1 cellular context compared by ENCODE assay signal in the genomic region with DNA sequence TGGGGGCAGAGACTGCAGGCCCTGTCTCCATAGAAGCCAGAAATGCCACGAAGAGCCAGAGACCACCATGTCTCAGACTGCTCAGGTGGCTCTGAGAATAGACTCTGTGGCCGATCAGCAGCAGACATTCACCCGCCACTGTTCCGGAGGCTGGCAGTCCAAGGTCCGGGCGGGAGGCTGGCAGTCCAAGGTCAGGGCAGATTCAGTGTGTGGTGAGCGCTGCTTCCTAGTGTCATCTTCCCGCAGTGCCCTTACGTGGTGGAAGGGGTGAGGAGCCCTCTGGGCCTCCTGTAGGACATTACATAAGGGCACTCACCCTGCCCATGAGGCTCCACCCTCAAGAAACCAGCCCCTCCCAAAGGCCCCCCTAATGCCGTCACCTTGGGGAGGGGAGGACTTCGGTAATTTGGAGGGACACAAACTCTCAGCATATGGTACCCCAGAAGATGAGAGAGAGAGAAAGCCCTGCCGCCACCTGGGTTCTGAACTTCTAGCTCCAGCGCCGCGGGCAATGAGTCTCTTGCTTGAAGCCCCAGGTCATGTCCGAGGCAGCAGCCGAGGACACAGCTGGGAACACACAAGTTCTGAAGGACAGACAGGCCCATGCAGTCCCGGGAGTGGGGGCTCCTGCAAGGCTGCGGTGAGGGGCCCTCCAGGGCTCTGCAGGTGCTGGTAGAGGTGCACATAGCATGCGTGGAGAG.
A peak's percentile ranks its signal among the peaks of the same experiment; 100 is the strongest.
TF ChIP-seq lines count a peak whose summit lies in the region.

No MANE protein-coding gene starts in this region.

TF ChIP-seq in HepG2, 621 proteins besides CTCF, POLR2A, EP300 and RAD21 (continued from another document and continues in another):
- TF ChIP-seq, protein P1, sequence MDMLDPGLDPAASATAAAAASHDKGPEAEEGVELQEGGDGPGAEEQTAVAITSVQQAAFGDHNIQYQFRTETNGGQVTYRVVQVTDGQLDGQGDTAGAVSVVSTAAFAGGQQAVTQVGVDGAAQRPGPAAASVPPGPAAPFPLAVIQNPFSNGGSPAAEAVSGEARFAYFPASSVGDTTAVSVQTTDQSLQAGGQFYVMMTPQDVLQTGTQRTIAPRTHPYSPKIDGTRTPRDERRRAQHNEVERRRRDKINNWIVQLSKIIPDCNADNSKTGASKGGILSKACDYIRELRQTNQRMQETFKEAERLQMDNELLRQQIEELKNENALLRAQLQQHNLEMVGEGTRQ (IDR thresholded peaks at IDR 0.05; ENCODE audit: low read depth, low read length) = no peak
- TF ChIP-seq, protein P1 (CRISPR knock-in tag; IDR thresholded peaks at IDR 0.05; ENCODE audit: borderline replicate concordance) = no peak; the same call in 1 of the 2 replicates
- no peak for TF ChIP-seq ZNF775 (CRISPR knock-in tag; IDR thresholded peaks at IDR 0.05; ENCODE audit: borderline replicate concordance)
- TF ChIP-seq ZNF569 (CRISPR knock-in tag; IDR thresholded peaks at IDR 0.05; ENCODE audit: borderline replicate concordance) = no peak
- TF ChIP-seq ZNF841 (CRISPR knock-in tag; IDR thresholded peaks at IDR 0.05; ENCODE audit: borderline replicate concordance) = no peak
- no peak for TF ChIP-seq JDP2 (CRISPR knock-in tag; IDR thresholded peaks at IDR 0.05; ENCODE audit: borderline replicate concordance)
- no peak for TF ChIP-seq NRL (CRISPR knock-in tag; IDR thresholded peaks at IDR 0.05; ENCODE audit: borderline replicate concordance)
- no peak for TF ChIP-seq HNRNPH1 (optimal IDR thresholded peaks at IDR 0.05; ENCODE audit: low read depth, low read length)
- TF ChIP-seq ZFY (CRISPR knock-in tag; IDR thresholded peaks at IDR 0.05) = peak; percentile 46; the same call in 1 of the 2 replicates
- no peak for TF ChIP-seq ZNF33A (CRISPR knock-in tag; IDR thresholded peaks at IDR 0.05; ENCODE audit: borderline replicate concordance)
- TF ChIP-seq ZNF788 (CRISPR knock-in tag; IDR thresholded peaks at IDR 0.05; ENCODE audit: borderline replicate concordance) = peak; percentile 89; the same call in 1 of the 2 replicates
- peak; percentile 71; the same call in 1 of the 2 replicates for TF ChIP-seq ZNF644 (CRISPR knock-in tag; IDR thresholded peaks at IDR 0.05; ENCODE audit: low read depth)
- TF ChIP-seq PHF8 (CRISPR knock-in tag; IDR thresholded peaks at IDR 0.05) = peak; percentile 38; the same call in 1 of the 2 replicates
- TF ChIP-seq ZNF530 (CRISPR knock-in tag; IDR thresholded peaks at IDR 0.05; ENCODE audit: low read depth) = no peak
- TF ChIP-seq PAF1 (CRISPR knock-in tag; IDR thresholded peaks at IDR 0.05) = no peak
- no peak for TF ChIP-seq HES4 (CRISPR knock-in tag; IDR thresholded peaks at IDR 0.05; ENCODE audit: borderline replicate concordance)
- TF ChIP-seq MEIS2 (CRISPR knock-in tag; IDR thresholded peaks at IDR 0.05) = 0 out of 2 replicates have a peak, but pooled peaks have one; percentile 47
- no peak for TF ChIP-seq NAIF1 (CRISPR knock-in tag; IDR thresholded peaks at IDR 0.05; ENCODE audit: borderline replicate concordance)
- TF ChIP-seq, protein P2, sequence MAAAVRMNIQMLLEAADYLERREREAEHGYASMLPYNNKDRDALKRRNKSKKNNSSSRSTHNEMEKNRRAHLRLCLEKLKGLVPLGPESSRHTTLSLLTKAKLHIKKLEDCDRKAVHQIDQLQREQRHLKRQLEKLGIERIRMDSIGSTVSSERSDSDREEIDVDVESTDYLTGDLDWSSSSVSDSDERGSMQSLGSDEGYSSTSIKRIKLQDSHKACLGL (CRISPR knock-in tag; IDR thresholded peaks at IDR 0.05) = no peak
- peak; percentile 75 for TF ChIP-seq FOXA3 (CRISPR knock-in tag; IDR thresholded peaks at IDR 0.05)
- TF ChIP-seq, protein P3, sequence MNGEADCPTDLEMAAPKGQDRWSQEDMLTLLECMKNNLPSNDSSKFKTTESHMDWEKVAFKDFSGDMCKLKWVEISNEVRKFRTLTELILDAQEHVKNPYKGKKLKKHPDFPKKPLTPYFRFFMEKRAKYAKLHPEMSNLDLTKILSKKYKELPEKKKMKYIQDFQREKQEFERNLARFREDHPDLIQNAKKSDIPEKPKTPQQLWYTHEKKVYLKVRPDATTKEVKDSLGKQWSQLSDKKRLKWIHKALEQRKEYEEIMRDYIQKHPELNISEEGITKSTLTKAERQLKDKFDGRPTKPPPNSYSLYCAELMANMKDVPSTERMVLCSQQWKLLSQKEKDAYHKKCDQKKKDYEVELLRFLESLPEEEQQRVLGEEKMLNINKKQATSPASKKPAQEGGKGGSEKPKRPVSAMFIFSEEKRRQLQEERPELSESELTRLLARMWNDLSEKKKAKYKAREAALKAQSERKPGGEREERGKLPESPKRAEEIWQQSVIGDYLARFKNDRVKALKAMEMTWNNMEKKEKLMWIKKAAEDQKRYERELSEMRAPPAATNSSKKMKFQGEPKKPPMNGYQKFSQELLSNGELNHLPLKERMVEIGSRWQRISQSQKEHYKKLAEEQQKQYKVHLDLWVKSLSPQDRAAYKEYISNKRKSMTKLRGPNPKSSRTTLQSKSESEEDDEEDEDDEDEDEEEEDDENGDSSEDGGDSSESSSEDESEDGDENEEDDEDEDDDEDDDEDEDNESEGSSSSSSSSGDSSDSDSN (CRISPR knock-in tag; IDR thresholded peaks at IDR 0.05) = peak; percentile 75
- TF ChIP-seq, protein P4, sequence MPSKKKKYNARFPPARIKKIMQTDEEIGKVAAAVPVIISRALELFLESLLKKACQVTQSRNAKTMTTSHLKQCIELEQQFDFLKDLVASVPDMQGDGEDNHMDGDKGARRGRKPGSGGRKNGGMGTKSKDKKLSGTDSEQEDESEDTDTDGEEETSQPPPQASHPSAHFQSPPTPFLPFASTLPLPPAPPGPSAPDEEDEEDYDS (CRISPR knock-in tag; IDR thresholded peaks at IDR 0.05) = peak; percentile 44; the same call in 1 of the 2 replicates
- peak; percentile 71; the same call in 1 of the 2 replicates for TF ChIP-seq ZNF44 (CRISPR knock-in tag; IDR thresholded peaks at IDR 0.05)
- TF ChIP-seq ZEB1 (IDR thresholded peaks at IDR 0.05; ENCODE audit: insufficient replicate concordance, low read depth) = no peak
- TF ChIP-seq PTBP1 (IDR thresholded peaks at IDR 0.05; ENCODE audit: low read depth, low read length, poor library complexity, severe bottlenecking) = no peak
- TF ChIP-seq ZNF296 (CRISPR knock-in tag; conservative IDR thresholded peaks at IDR 0.05) = no peak
- no peak for TF ChIP-seq POLR2AphosphoS2 (IDR thresholded peaks at IDR 0.05; ENCODE audit: low read depth, low read length)
- TF ChIP-seq, protein P5, sequence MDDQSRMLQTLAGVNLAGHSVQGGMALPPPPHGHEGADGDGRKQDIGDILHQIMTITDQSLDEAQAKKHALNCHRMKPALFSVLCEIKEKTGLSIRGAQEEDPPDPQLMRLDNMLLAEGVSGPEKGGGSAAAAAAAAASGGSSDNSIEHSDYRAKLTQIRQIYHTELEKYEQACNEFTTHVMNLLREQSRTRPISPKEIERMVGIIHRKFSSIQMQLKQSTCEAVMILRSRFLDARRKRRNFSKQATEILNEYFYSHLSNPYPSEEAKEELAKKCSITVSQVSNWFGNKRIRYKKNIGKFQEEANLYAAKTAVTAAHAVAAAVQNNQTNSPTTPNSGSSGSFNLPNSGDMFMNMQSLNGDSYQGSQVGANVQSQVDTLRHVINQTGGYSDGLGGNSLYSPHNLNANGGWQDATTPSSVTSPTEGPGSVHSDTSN (CRISPR knock-in tag; IDR thresholded peaks at IDR 0.05; ENCODE audit: borderline replicate concordance) = no peak
- no peak for TF ChIP-seq MYNN (CRISPR knock-in tag; IDR thresholded peaks at IDR 0.05; ENCODE audit: low read depth)
- TF ChIP-seq FOSL1 (CRISPR knock-in tag; IDR thresholded peaks at IDR 0.05; ENCODE audit: borderline replicate concordance) = no peak
- TF ChIP-seq PAWR (CRISPR knock-in tag; IDR thresholded peaks at IDR 0.05; ENCODE audit: borderline replicate concordance) = 0 out of 2 replicates have a peak, but pooled peaks have one; percentile 58
- no peak for TF ChIP-seq NFE2L1 (CRISPR knock-in tag; IDR thresholded peaks at IDR 0.05; ENCODE audit: borderline replicate concordance)
- TF ChIP-seq, protein P6, sequence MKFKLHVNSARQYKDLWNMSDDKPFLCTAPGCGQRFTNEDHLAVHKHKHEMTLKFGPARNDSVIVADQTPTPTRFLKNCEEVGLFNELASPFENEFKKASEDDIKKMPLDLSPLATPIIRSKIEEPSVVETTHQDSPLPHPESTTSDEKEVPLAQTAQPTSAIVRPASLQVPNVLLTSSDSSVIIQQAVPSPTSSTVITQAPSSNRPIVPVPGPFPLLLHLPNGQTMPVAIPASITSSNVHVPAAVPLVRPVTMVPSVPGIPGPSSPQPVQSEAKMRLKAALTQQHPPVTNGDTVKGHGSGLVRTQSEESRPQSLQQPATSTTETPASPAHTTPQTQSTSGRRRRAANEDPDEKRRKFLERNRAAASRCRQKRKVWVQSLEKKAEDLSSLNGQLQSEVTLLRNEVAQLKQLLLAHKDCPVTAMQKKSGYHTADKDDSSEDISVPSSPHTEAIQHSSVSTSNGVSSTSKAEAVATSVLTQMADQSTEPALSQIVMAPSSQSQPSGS (CRISPR knock-in tag; IDR thresholded peaks at IDR 0.05) = peak; percentile 63; the same call in 1 of the 2 replicates
- 0 out of 2 replicates have a peak, but pooled peaks have one; percentile 32 for TF ChIP-seq ZNF629 (CRISPR knock-in tag; conservative IDR thresholded peaks at IDR 0.05)
- TF ChIP-seq HDAC2 (CRISPR knock-in tag; IDR thresholded peaks at IDR 0.05) = peak; percentile 91
- TF ChIP-seq ZSCAN29 (CRISPR knock-in tag; conservative IDR thresholded peaks at IDR 0.05) = peak; percentile 76; the same call in 1 of the 2 replicates
- TF ChIP-seq, protein P7, sequence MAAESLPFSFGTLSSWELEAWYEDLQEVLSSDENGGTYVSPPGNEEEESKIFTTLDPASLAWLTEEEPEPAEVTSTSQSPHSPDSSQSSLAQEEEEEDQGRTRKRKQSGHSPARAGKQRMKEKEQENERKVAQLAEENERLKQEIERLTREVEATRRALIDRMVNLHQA (CRISPR knock-in tag; IDR thresholded peaks at IDR 0.05) = no peak
- peak; percentile 60; the same call in 1 of the 2 replicates for TF ChIP-seq ZNF564 (CRISPR knock-in tag; IDR thresholded peaks at IDR 0.05)
- TF ChIP-seq ZNF75D (CRISPR knock-in tag; IDR thresholded peaks at IDR 0.05; ENCODE audit: borderline replicate concordance) = no peak
- TF ChIP-seq ETV6 (CRISPR knock-in tag; conservative IDR thresholded peaks at IDR 0.05) = no peak
- TF ChIP-seq KMT2A (CRISPR knock-in tag; IDR thresholded peaks at IDR 0.05) = no peak
- TF ChIP-seq, protein P8, sequence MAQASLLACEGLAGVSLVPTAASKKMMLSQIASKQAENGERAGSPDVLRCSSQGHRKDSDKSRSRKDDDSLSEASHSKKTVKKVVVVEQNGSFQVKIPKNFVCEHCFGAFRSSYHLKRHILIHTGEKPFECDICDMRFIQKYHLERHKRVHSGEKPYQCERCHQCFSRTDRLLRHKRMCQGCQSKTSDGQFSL (CRISPR knock-in tag; IDR thresholded peaks at IDR 0.05) = no peak
- no peak for TF ChIP-seq LCORL (IDR thresholded peaks at IDR 0.05)
- peak; percentile 95 for TF ChIP-seq LCORL (CRISPR knock-in tag; IDR thresholded peaks at IDR 0.05)
- TF ChIP-seq TAF1 (CRISPR knock-in tag; IDR thresholded peaks at IDR 0.05) = no peak; the same call in 1 of the 2 replicates
- no peak for TF ChIP-seq CCAR2 (optimal IDR thresholded peaks at IDR 0.05; ENCODE audit: low read depth, low read length)
- TF ChIP-seq, protein P9, sequence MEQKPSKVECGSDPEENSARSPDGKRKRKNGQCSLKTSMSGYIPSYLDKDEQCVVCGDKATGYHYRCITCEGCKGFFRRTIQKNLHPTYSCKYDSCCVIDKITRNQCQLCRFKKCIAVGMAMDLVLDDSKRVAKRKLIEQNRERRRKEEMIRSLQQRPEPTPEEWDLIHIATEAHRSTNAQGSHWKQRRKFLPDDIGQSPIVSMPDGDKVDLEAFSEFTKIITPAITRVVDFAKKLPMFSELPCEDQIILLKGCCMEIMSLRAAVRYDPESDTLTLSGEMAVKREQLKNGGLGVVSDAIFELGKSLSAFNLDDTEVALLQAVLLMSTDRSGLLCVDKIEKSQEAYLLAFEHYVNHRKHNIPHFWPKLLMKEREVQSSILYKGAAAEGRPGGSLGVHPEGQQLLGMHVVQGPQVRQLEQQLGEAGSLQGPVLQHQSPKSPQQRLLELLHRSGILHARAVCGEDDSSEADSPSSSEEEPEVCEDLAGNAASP (CRISPR knock-in tag; IDR thresholded peaks at IDR 0.05; ENCODE audit: borderline replicate concordance) = peak; percentile 88; the same call in 1 of the 2 replicates
- no peak for TF ChIP-seq ZKSCAN5 (CRISPR knock-in tag; IDR thresholded peaks at IDR 0.05)
- TF ChIP-seq MAF1 (CRISPR knock-in tag; IDR thresholded peaks at IDR 0.05; ENCODE audit: borderline replicate concordance) = no peak
- peak; percentile 54; the same call in 1 of the 2 replicates for TF ChIP-seq ZNF792 (CRISPR knock-in tag; IDR thresholded peaks at IDR 0.05)
- no peak; the same call in 1 of the 2 replicates for TF ChIP-seq KLF13 (CRISPR knock-in tag; IDR thresholded peaks at IDR 0.05)
- TF ChIP-seq, protein P10, sequence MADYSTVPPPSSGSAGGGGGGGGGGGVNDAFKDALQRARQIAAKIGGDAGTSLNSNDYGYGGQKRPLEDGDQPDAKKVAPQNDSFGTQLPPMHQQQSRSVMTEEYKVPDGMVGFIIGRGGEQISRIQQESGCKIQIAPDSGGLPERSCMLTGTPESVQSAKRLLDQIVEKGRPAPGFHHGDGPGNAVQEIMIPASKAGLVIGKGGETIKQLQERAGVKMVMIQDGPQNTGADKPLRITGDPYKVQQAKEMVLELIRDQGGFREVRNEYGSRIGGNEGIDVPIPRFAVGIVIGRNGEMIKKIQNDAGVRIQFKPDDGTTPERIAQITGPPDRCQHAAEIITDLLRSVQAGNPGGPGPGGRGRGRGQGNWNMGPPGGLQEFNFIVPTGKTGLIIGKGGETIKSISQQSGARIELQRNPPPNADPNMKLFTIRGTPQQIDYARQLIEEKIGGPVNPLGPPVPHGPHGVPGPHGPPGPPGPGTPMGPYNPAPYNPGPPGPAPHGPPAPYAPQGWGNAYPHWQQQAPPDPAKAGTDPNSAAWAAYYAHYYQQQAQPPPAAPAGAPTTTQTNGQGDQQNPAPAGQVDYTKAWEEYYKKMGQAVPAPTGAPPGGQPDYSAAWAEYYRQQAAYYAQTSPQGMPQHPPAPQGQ (CRISPR knock-in tag; IDR thresholded peaks at IDR 0.05; ENCODE audit: borderline replicate concordance) = 0 out of 2 replicates have a peak, but pooled peaks have one; percentile 35
- no peak for TF ChIP-seq PPARG (CRISPR knock-in tag; conservative IDR thresholded peaks at IDR 0.05)
- no peak for TF ChIP-seq ZNF766 (CRISPR knock-in tag; IDR thresholded peaks at IDR 0.05; ENCODE audit: borderline replicate concordance)
- TF ChIP-seq KAT7 (CRISPR knock-in tag; IDR thresholded peaks at IDR 0.05; ENCODE audit: borderline replicate concordance) = peak; percentile 74; the same call in 1 of the 2 replicates
